In genomic region chr3:128497305-128498126, GRCh38 we compare ENCODE assay signal across 8 cellular contexts. TPM values are rescaled to one million over a fixed set of nuclear protein-coding genes. Genes with fewer than 3 reads are reported as not detected.
A peak's percentile ranks its signal among the peaks of the same experiment; 100 is the strongest.
DNase-seq lines count a peak whose midpoint lies in the region; ATAC-seq and TF ChIP-seq lines count a peak whose summit lies in the region.

No MANE protein-coding gene starts in this region.

- no peaks in the 10 kb centered on the region for H3K9me3 ChIP-seq in HCT116 (ENCODE audit: control insufficient read depth in 1 of 2, insufficient read depth in 1 of 2, low read depth in 1 of 2, low read length in 2 of 2)

- BruUV-seq in HCT116 (replicated peaks; lab: Mats Ljungman, UMichigan) = no TSS peak

- no peak overlapping the region for H3K4me2 ChIP-seq in HCT116 (ENCODE audit: low read length)

- H3K4me1 ChIP-seq in HCT116 (ENCODE audit: control insufficient read depth in 1 of 2, insufficient read depth in 2 of 2, low read length in 2 of 2) = peaks cover 0 to 6% of the 10 kb centered on the region in 2 experiments; a peak in 2 of 4 replicates

- H3K9me2 ChIP-seq in HCT116 (ENCODE audit: insufficient read depth) = no peaks in the 10 kb centered on the region

- TF ChIP-seq CTCF in HCT116 (IDR thresholded peaks at IDR 0.05 in 2 of 3, conservative IDR thresholded peaks at IDR 0.05 in 1 of 3; ENCODE audit: borderline replicate concordance in 1 of 3, insufficient read depth in 1 of 3, low read depth in 2 of 3, low read length in 2 of 3) = peak; percentile 31 to 62 (median 61); a peak in 5 of 6 replicates

- peak; percentile 57 for TF ChIP-seq RAD21 in HCT116 (IDR thresholded peaks at IDR 0.05; ENCODE audit: low read depth)

- peak; percentile 68 for ATAC-seq in HCT116
- peak; percentile 69 for ATAC-seq in effector memory CD8-positive, alpha-beta T cell (replicated peaks)
- no peak for ATAC-seq in HG02610 (IDR thresholded peaks at IDR 0.05; ENCODE audit: unreplicated experiment)

- H3K4me3 ChIP-seq in HCT116 (replicated peaks in 1 of 2; ENCODE audit: low read depth in 1 of 2, low read length in 2 of 2) = no peak overlapping the region

- no peaks in the 10 kb centered on the region for H3K36me3 Mint-ChIP-seq in effector memory CD8-positive, alpha-beta T cell (ENCODE audit: insufficient read depth)

- H3K27ac Mint-ChIP-seq in effector memory CD8-positive, alpha-beta T cell = no peak overlapping the region

- H3K4me1 Mint-ChIP-seq in effector memory CD8-positive, alpha-beta T cell (ENCODE audit: low read depth in 2 of 2) = peaks cover 4 to 6% of the 10 kb centered on the region in 2 donors

- TF ChIP-seq POLR2A in HCT116 (IDR thresholded peaks at IDR 0.05; ENCODE audit: borderline replicate concordance, extremely low read depth, insufficient read depth, insufficient read length) = no peak

- H3K27me3 Mint-ChIP-seq in effector memory CD8-positive, alpha-beta T cell = peaks cover 61 to 84% of the 10 kb centered on the region in 2 donors

- no peaks in the 10 kb centered on the region for H4K20me1 ChIP-seq in HCT116 (ENCODE audit: insufficient read depth)

- H3K27ac ChIP-seq in HCT116 (ENCODE audit: low read depth, low read length) = no peak overlapping the region

- intact Hi-C loops in HCT116 (cut with micrococcal nuclease) = loop anchor here (5.0 kb wide), 1 partner anchor 270 kb away; no protein-coding TSS in a partner anchor

- no peaks in the 10 kb centered on the region for H3K27me3 ChIP-seq in HCT116 (ENCODE audit: insufficient read depth, low read length)

- H3K36me3 ChIP-seq in HCT116 (ENCODE audit: control insufficient read depth in 1 of 2, insufficient read depth in 2 of 2, low read length in 2 of 2) = no peaks in the 10 kb centered on the region; a peak in 1 of 4 replicates

- peak overlapping the region; percentile 68 to 73 for H3K4me3 Mint-ChIP-seq in effector memory CD8-positive, alpha-beta T cell

- no peaks in the 10 kb centered on the region for H3K9me3 Mint-ChIP-seq in effector memory CD8-positive, alpha-beta T cell

- no peak overlapping the region for H2AFZ ChIP-seq in HCT116 (ENCODE audit: low read depth, low read length, poor library complexity, severe bottlenecking)

- DNase-seq in Ammon's horn (ENCODE audit: low spot score) (peak; percentile 79), HCT116 (ENCODE audit: low read depth, low spot score) (no peak), NCI-H82 (lab: John Stamatoyannopoulos, UW) (peak; percentile 91), mucosa of gallbladder (ENCODE audit: low spot score) (peak; percentile 63)
- DNase-seq in activated CD8-positive, alpha-beta memory T cell treated with anti-CD3 and anti-CD28 coated beads for 24 hours = peak; percentile 91
- DNase-seq in effector memory CD8-positive, alpha-beta T cell = peak; percentile 42 to 49 (median 46)
- DNase-seq in stimulated activated CD8-positive, alpha-beta memory T cell treated with anti-CD3 and anti-CD28 coated beads, Interleukin-4, amount 100 ng/mL, for 48 hours = peak; percentile 85

- CTCF ChIA-PET in HCT116 (lab: Charles Lee) = no interaction called here

- H3K79me2 ChIP-seq in HCT116 (ENCODE audit: insufficient read depth, low read length) = peaks cover 7% of the 10 kb centered on the region; the same call in 1 of the 2 replicates

- POLR2A ChIA-PET in HCT116 (lab: Charles Lee) = no interaction called here

- RAD21 ChIA-PET in HCT116 (lab: Charles Lee; ENCODE audit: low non-redundant PET in 1 of 2, low total read pairs in 2 of 2, uncharacterized antibody in 2 of 2, unreplicated experiment in 2 of 2) = no interaction called here

- no peak overlapping the region for H3K9ac ChIP-seq in HCT116 (ENCODE audit: low read length)

TF ChIP-seq in HCT116, 20 proteins besides CTCF, POLR2A, EP300 and RAD21:
- TF ChIP-seq, protein P1, sequence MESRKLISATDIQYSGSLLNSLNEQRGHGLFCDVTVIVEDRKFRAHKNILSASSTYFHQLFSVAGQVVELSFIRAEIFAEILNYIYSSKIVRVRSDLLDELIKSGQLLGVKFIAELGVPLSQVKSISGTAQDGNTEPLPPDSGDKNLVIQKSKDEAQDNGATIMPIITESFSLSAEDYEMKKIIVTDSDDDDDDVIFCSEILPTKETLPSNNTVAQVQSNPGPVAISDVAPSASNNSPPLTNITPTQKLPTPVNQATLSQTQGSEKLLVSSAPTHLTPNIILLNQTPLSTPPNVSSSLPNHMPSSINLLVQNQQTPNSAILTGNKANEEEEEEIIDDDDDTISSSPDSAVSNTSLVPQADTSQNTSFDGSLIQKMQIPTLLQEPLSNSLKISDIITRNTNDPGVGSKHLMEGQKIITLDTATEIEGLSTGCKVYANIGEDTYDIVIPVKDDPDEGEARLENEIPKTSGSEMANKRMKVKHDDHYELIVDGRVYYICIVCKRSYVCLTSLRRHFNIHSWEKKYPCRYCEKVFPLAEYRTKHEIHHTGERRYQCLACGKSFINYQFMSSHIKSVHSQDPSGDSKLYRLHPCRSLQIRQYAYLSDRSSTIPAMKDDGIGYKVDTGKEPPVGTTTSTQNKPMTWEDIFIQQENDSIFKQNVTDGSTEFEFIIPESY (IDR thresholded peaks at IDR 0.05; ENCODE audit: extremely low read depth, insufficient replicate concordance, low read length) = no peak
- TF ChIP-seq CBX3 (IDR thresholded peaks at IDR 0.05; ENCODE audit: low read depth) = no peak

RNA-seq across cellular contexts. Expression of gene GATA2, which starts 4.5 kb away (rescaled TPM):
- total RNA-seq in HCT116 (2021; ENCODE audit: unreplicated experiment) = 18.6 TPM
- polyA plus RNA-seq in HCT116 (2012) = 8.3 and 10.7 TPM in 2 replicates
- 22.8 TPM for total RNA-seq in mucosa of gallbladder

RNA-seq across cellular contexts. Expression of gene DNAJB8, which starts 30.8 kb away (rescaled TPM):
- not detected for total RNA-seq in HCT116 (2021; ENCODE audit: unreplicated experiment)
- not detected in 2 replicates for polyA plus RNA-seq in HCT116 (2012)
- not detected for total RNA-seq in mucosa of gallbladder
